Comparison of ENCODE assay signal across 8 cellular contexts in genomic region chr6:39114395-39114706, GRCh38. TPM values are rescaled to one million over a fixed set of nuclear protein-coding genes. Genes with fewer than 3 reads are reported as not detected.
A peak's percentile ranks its signal among the peaks of the same experiment; 100 is the strongest.
DNase-seq lines count a peak whose midpoint lies in the region; ATAC-seq lines count a peak whose summit lies in the region.

No MANE protein-coding gene starts in this region.

- peak overlapping the region; percentile 55 for H3K4me3 ChIP-seq in iPS-15b (ENCODE audit: low read depth, low read length)

- peak overlapping the region; percentile 91 for H3K4me3 Mint-ChIP-seq in activated T-helper 17 cell treated with anti-CD3 and anti-CD28 coated beads, Interleukin-2, amount 50 U/mL, for 72 hours
- H3K4me3 Mint-ChIP-seq in stimulated activated naive B cell treated with anti-CD40 and anti-IgM and Interleukin-4, amounts not matched to agents 10 μg/mL and 1 μg/mL and 100 μg/mL, for 72 hours = peak overlapping the region; percentile 91 to 97

- peaks cover 8% of the 10 kb centered on the region for H3K27me3 ChIP-seq in iPS-15b (ENCODE audit: control insufficient read depth, insufficient read depth, low read length)

- H3K4me1 Mint-ChIP-seq in activated T-helper 17 cell treated with anti-CD3 and anti-CD28 coated beads, Interleukin-2, amount 50 U/mL, for 72 hours = peaks cover 37% of the 10 kb centered on the region
- peaks cover 14 to 50% of the 10 kb centered on the region in 2 donors for H3K4me1 Mint-ChIP-seq in stimulated activated naive B cell treated with anti-CD40 and anti-IgM and Interleukin-4, amounts not matched to agents 10 μg/mL and 1 μg/mL and 100 μg/mL, for 72 hours

- no peaks in the 10 kb centered on the region for H3K27me3 Mint-ChIP-seq in activated T-helper 17 cell treated with anti-CD3 and anti-CD28 coated beads, Interleukin-2, amount 50 U/mL, for 72 hours
- H3K27me3 Mint-ChIP-seq in stimulated activated naive B cell treated with anti-CD40 and anti-IgM and Interleukin-4, amounts not matched to agents 10 μg/mL and 1 μg/mL and 100 μg/mL, for 72 hours = no peaks in the 10 kb centered on the region

- H3K36me3 Mint-ChIP-seq in activated T-helper 17 cell treated with anti-CD3 and anti-CD28 coated beads, Interleukin-2, amount 50 U/mL, for 72 hours (ENCODE audit: low read depth) = peaks cover 7% of the 10 kb centered on the region
- peaks cover 11 to 12% of the 10 kb centered on the region in 2 donors for H3K36me3 Mint-ChIP-seq in stimulated activated naive B cell treated with anti-CD40 and anti-IgM and Interleukin-4, amounts not matched to agents 10 μg/mL and 1 μg/mL and 100 μg/mL, for 72 hours

- no peaks in the 10 kb centered on the region for H3K9me3 Mint-ChIP-seq in activated T-helper 17 cell treated with anti-CD3 and anti-CD28 coated beads, Interleukin-2, amount 50 U/mL, for 72 hours
- H3K9me3 Mint-ChIP-seq in stimulated activated naive B cell treated with anti-CD40 and anti-IgM and Interleukin-4, amounts not matched to agents 10 μg/mL and 1 μg/mL and 100 μg/mL, for 72 hours = no peaks in the 10 kb centered on the region

- ATAC-seq in GM19328 (IDR thresholded peaks at IDR 0.05; ENCODE audit: unreplicated experiment) = peak; percentile 8
- ATAC-seq in HG03354 (IDR thresholded peaks at IDR 0.05; ENCODE audit: poor library complexity, severe bottlenecking, unreplicated experiment) = peak; percentile 15
- ATAC-seq in activated T-helper 17 cell treated with anti-CD3 and anti-CD28 coated beads, Interleukin-2, amount 50 U/mL, for 72 hours (replicated peaks) = peak; percentile 6
- peak; percentile 3 to 7 for ATAC-seq in stimulated activated naive B cell treated with anti-CD40 and anti-IgM and Interleukin-4, amounts not matched to agents 10 μg/mL and 1 μg/mL and 100 μg/mL, for 72 hours (replicated peaks)

- no peaks in the 10 kb centered on the region for H3K36me3 ChIP-seq in iPS-15b (ENCODE audit: control insufficient read depth, insufficient read depth, low read length)

- H3K4me1 ChIP-seq in iPS-15b (ENCODE audit: control insufficient read depth, insufficient read depth, low read length) = peaks cover 5% of the 10 kb centered on the region

- no peaks in the 10 kb centered on the region for H3K9me3 ChIP-seq in iPS-15b (ENCODE audit: control insufficient read depth, insufficient read depth, low read length)

- H3K27ac Mint-ChIP-seq in activated T-helper 17 cell treated with anti-CD3 and anti-CD28 coated beads, Interleukin-2, amount 50 U/mL, for 72 hours = peak overlapping the region; percentile 93
- H3K27ac Mint-ChIP-seq in stimulated activated naive B cell treated with anti-CD40 and anti-IgM and Interleukin-4, amounts not matched to agents 10 μg/mL and 1 μg/mL and 100 μg/mL, for 72 hours = peak overlapping the region; percentile 96

- no peak overlapping the region for H3K9ac ChIP-seq in iPS-15b (ENCODE audit: low read depth, low read length)

- DNase-seq in AG08395 (ENCODE audit: low spot score) = peak; percentile 9
- no peak for DNase-seq in stimulated activated naive B cell treated with anti-CD40 and anti-IgM and Interleukin-4, amounts not matched to agents 10 μg/mL and 1 μg/mL and 100 μg/mL, for 72 hours
- DNase-seq in NK-92 (lab: John Stamatoyannopoulos, UW; ENCODE audit: unreplicated experiment) = no peak
- DNase-seq in epidermal melanocyte (ENCODE audit: insufficient read length, low spot score) = no peak

RNA-seq across cellular contexts. Expression of gene SAYSD1, which starts 0.6 kb away (rescaled TPM):
- 10 to 100 TPM in 1 of 2 donors, 1 to 10 TPM in 1; 7.7 to 10.3 TPM for total RNA-seq in activated T-helper 17 cell treated with anti-CD3 and anti-CD28 coated beads, Interleukin-2, amount 50 U/mL, for 72 hours
